ENCODE assay signal across 8 cellular contexts in the genomic region with DNA sequence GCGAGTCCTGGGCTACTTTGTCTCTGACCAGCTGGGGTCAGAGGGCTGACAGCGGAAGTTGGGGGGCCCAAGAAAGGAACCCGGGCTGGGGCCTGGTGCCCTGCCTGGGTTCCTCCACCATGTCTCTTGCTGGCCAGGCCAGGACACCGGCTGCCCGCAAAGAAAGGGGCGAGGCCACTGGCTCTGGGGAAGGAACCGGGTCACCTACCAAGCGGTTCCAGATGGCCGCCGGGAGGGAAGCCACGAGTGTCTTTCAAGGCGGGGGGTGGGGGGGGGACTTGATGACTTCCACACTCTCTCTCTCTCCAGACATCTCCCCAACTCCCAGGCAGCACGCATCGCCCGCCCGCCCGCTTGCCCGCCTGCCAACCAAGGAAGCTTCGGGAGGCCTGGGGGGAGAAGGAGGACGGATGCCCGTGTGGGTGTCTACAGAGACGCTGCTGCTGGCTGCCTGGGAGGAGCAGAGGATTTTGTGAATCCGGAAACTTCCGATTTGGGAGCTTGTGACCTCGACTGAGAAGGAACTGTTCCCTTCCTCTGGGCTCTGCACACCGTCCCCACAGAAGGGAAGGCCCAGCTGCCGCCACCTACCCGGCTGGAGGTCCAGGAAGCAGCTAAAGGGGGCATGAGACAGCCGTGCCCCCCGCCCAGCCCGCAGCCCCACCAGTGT. TPM values are rescaled to one million over a fixed set of nuclear protein-coding genes. Genes with fewer than 3 reads are reported as not detected.
DNase-seq lines count a peak whose midpoint lies in the region; ATAC-seq and TF ChIP-seq lines count a peak whose summit lies in the region.

No MANE protein-coding gene starts in this region.

- no peaks in the 10 kb centered on the region for H3K9me3 Mint-ChIP-seq in central memory CD8-positive, alpha-beta T cell
- H3K9me3 Mint-ChIP-seq in stimulated activated memory B cell treated with anti-CD40 and anti-IgM and Interleukin-4, amounts not matched to agents 10 μg/mL and 1 μg/mL and 100 μg/mL, for 72 hours: no peaks in the 10 kb centered on the region

- no peak for TF ChIP-seq CTCF in Peyer's patch (IDR thresholded peaks at IDR 0.05)

- no peaks in the 10 kb centered on the region for H3K9me3 ChIP-seq in Peyer's patch

- peak; percentile 19 for DNase-seq in activated naive CD4-positive, alpha-beta T cell treated with Interleukin-2 at 50 U/mL for 16 hours
- no peak for DNase-seq in activated naive CD4-positive, alpha-beta T cell treated with anti-CD3 and anti-CD28 coated beads, Interleukin-2, amount 50 U/mL, for 16 hours
- peak in 1 of 3 donors; percentile 61 for DNase-seq in Peyer's patch
- DNase-seq in central memory CD8-positive, alpha-beta T cell (ENCODE audit: low spot score in 2 of 2): no peak
- peak; percentile 52 to 58 for DNase-seq in left colon
- no peak for DNase-seq in NK-92 treated with Interleukin-12 subunit alpha and Interleukin-12 subunit beta, amount 100 ng/mL, for 24 hours (lab: John Stamatoyannopoulos, UW)

- H3K27ac ChIP-seq in Peyer's patch: peak overlapping the region; percentile 67 to 82 (median 77)

- peaks cover 43% of the 10 kb centered on the region for H3K4me1 Mint-ChIP-seq in central memory CD8-positive, alpha-beta T cell
- H3K4me1 Mint-ChIP-seq in stimulated activated memory B cell treated with anti-CD40 and anti-IgM and Interleukin-4, amounts not matched to agents 10 μg/mL and 1 μg/mL and 100 μg/mL, for 72 hours: peaks cover 45% of the 10 kb centered on the region

- H3K27ac Mint-ChIP-seq in central memory CD8-positive, alpha-beta T cell (ENCODE audit: low read depth): peak overlapping the region; percentile 72
- H3K27ac Mint-ChIP-seq in stimulated activated memory B cell treated with anti-CD40 and anti-IgM and Interleukin-4, amounts not matched to agents 10 μg/mL and 1 μg/mL and 100 μg/mL, for 72 hours: peak overlapping the region; percentile 86

- TF ChIP-seq POLR2A in Peyer's patch (IDR thresholded peaks at IDR 0.05): no peak

- peak overlapping the region; percentile 90 to 98 (median 94) for H3K4me3 ChIP-seq in Peyer's patch

- no peaks in the 10 kb centered on the region for H3K27me3 ChIP-seq in Peyer's patch

- peaks cover 0 to 17% (median 10%) of the 10 kb centered on the region in 4 donors for H3K4me1 ChIP-seq in Peyer's patch

- peak overlapping the region; percentile 92 for H3K4me3 Mint-ChIP-seq in central memory CD8-positive, alpha-beta T cell
- peak overlapping the region; percentile 87 for H3K4me3 Mint-ChIP-seq in stimulated activated memory B cell treated with anti-CD40 and anti-IgM and Interleukin-4, amounts not matched to agents 10 μg/mL and 1 μg/mL and 100 μg/mL, for 72 hours

- ATAC-seq in central memory CD8-positive, alpha-beta T cell (replicated peaks; ENCODE audit: extremely low read depth, poor library complexity, severe bottlenecking): no peak
- ATAC-seq in left colon (peak; percentile 17), GM21390 (IDR thresholded peaks at IDR 0.05; ENCODE audit: unreplicated experiment) (no peak)
- no peak for ATAC-seq in stimulated activated memory B cell treated with anti-CD40 and anti-IgM and Interleukin-4, amounts not matched to agents 10 μg/mL and 1 μg/mL and 100 μg/mL, for 72 hours

- intact Hi-C loops in left colon (cut with DNase I, micrococcal nuclease): no loop called here

- H3K36me3 ChIP-seq in Peyer's patch: no peaks in the 10 kb centered on the region

- no peaks in the 10 kb centered on the region for H3K27me3 Mint-ChIP-seq in central memory CD8-positive, alpha-beta T cell
- no peaks in the 10 kb centered on the region for H3K27me3 Mint-ChIP-seq in stimulated activated memory B cell treated with anti-CD40 and anti-IgM and Interleukin-4, amounts not matched to agents 10 μg/mL and 1 μg/mL and 100 μg/mL, for 72 hours

- H3K36me3 Mint-ChIP-seq in central memory CD8-positive, alpha-beta T cell (ENCODE audit: insufficient read depth): no peaks in the 10 kb centered on the region
- H3K36me3 Mint-ChIP-seq in stimulated activated memory B cell treated with anti-CD40 and anti-IgM and Interleukin-4, amounts not matched to agents 10 μg/mL and 1 μg/mL and 100 μg/mL, for 72 hours: peaks cover 11% of the 10 kb centered on the region

RNA-seq across cellular contexts. Expression of gene PIP5K1C, which starts 1.1 kb away (rescaled TPM):
- total RNA-seq in Peyer's patch (10 to 100 TPM; 22.6 to 27.2 (median 26.1) TPM), left colon (10 to 100 TPM; 25.1 to 33.1 TPM)

RNA-seq across cellular contexts. Expression of gene TJP3, which starts 9.0 kb away (rescaled TPM):
- total RNA-seq in Peyer's patch: 100 to 1,000 TPM in 3 of 4 donors, 10 to 100 TPM in 1; 93.3 to 364 (median 286) TPM
- 100 to 1,000 TPM; 297 to 343 TPM for total RNA-seq in left colon

Comparison
In these comparisons a context has a peak if more than half of its experiments do, and no peak if none do; other contexts are left out.
1. DNase-seq: peak in activated naive CD4-positive, alpha-beta T cell treated with Interleukin-2 at 50 U/mL for 16 hours (single experiment) and left colon (2 of 2); none in activated naive CD4-positive, alpha-beta T cell treated with anti-CD3 and anti-CD28 coated beads, Interleukin-2, amount 50 U/mL, for 16 hours (single experiment), central memory CD8-positive, alpha-beta T cell (0 of 2) and NK-92 treated with Interleukin-12 subunit alpha and Interleukin-12 subunit beta, amount 100 ng/mL, for 24 hours (single experiment).